27 cellular contexts compared by ENCODE assay signal in the genomic region with DNA sequence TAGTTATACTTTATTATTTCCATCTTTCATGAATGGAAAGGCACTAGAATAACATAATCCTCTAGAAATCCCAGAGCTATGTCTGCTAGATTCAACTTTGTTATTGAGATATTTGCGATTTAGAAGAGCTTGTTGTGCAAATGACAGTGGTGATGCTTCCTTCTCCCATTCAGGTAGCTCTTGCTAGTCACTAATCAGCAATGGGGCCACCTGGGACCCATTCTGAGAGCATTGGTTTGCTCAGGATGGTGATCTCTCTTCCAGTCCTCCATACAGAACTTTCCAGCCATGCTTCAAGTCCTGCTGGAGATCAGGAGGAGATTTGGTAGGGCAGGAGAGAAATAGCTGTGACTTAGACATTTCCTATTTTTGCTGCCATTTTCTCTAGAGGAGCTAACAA.
"Had no signal": no experiment of that assay in that cellular context is flagged by ENCODE, and none has a peak within 500 bp of the region (broad histone marks: within the 10 kb centered on the region; RNA-seq: fewer than 3 reads in every experiment).

No MANE protein-coding gene starts in this region.

- H3K27me3 Mint-ChIP-seq: progenitor cell of endocrine pancreas; stimulated activated naive B cell treated with anti-CD40 and anti-IgM and Interleukin-4, amounts not matched to agents 10 μg/mL and 1 μg/mL and 100 μg/mL, for 72 hours had no signal

- H3K4me1 ChIP-seq: neural progenitor cell, parathyroid adenoma, psoas muscle, right lobe of liver, stomach, tibial nerve, upper lobe of left lung, vagina had no signal

- H3K4me3 Mint-ChIP-seq: nephron; neural progenitor cell; stimulated activated effector memory CD8-positive, alpha-beta T cell treated with anti-CD3 and anti-CD28 coated beads, Interleukin-12 subunit alpha, Interleukin-12 subunit beta, amount 100 ng/mL, for 72 hours; stimulated activated naive B cell treated with anti-CD40 and anti-IgM and Interleukin-4, amounts not matched to agents 10 μg/mL and 1 μg/mL and 100 μg/mL, for 72 hours; stimulated activated naive CD8-positive, alpha-beta T cell treated with anti-CD3 and anti-CD28 coated beads, Interleukin-15, Interleukin-2, amounts not matched to agents 100 ng/mL and 50 ng/mL, for 24 hours had no signal

- H3K36me3 Mint-ChIP-seq: neural progenitor cell; stimulated activated effector memory CD8-positive, alpha-beta T cell treated with anti-CD3 and anti-CD28 coated beads, Interleukin-12 subunit alpha, Interleukin-12 subunit beta, amount 100 ng/mL, for 72 hours had no signal

- H3K4me2 ChIP-seq: neural progenitor cell had no signal

- H3K4me1 Mint-ChIP-seq: nephron; neural progenitor cell; stimulated activated effector memory CD8-positive, alpha-beta T cell treated with anti-CD3 and anti-CD28 coated beads, Interleukin-12 subunit alpha, Interleukin-12 subunit beta, amount 100 ng/mL, for 72 hours had no signal

- H3K27me3 ChIP-seq: neural progenitor cell, ovary, right lobe of liver, sigmoid colon, stomach, thyroid gland, tibial nerve, upper lobe of left lung, vagina had no signal

- H2AFZ ChIP-seq: neural progenitor cell, parathyroid adenoma had no signal

- DNase-seq: occipital lobe; ovary; posterior cingulate gyrus; psoas muscle; right cardiac atrium; right lobe of liver; sigmoid colon; small intestine; stimulated activated CD4-positive, alpha-beta T cell treated with anti-CD3 and anti-CD28 coated beads, Interleukin-15, amount 100 ng/mL, for 24 hours; stimulated activated CD4-positive, alpha-beta T cell treated with anti-CD3 and anti-CD28 coated beads, Interleukin-2, amount 100 ng/mL, for 24 hours; stimulated activated CD4-positive, alpha-beta T cell treated with anti-CD3 and anti-CD28 coated beads, Interleukin-2, amount 100 ng/mL, for 48 hours; stimulated activated CD4-positive, alpha-beta T cell treated with anti-CD3 and anti-CD28 coated beads, Interleukin-4, amount 100 ng/mL, for 24 hours; stimulated activated naive B cell treated with anti-CD40 and anti-IgM and Interleukin-4, amounts not matched to agents 10 μg/mL and 1 μg/mL and 100 μg/mL, for 72 hours; stimulated activated naive CD4-positive, alpha-beta T cell treated with Interleukin-2 at 50 U/mL for 16 hours; stomach; thyroid gland; trophoblast cell; upper lobe of left lung had no signal

- H3K9me3 ChIP-seq: ovary, psoas muscle, right lobe of liver, sigmoid colon, stomach, thoracic aorta, thyroid gland, tibial nerve, upper lobe of left lung, vagina had no signal

- H3K79me2 ChIP-seq: parathyroid adenoma had no signal

- H3K27ac ChIP-seq: neural progenitor cell, ovary, parathyroid adenoma, psoas muscle, right lobe of liver, sigmoid colon, stomach, thoracic aorta, thyroid gland, tibial nerve, upper lobe of left lung, vagina had no signal

- H3K9ac ChIP-seq: neural progenitor cell, parathyroid adenoma had no signal

- H3K9me3 Mint-ChIP-seq: nephron; neural progenitor cell; stimulated activated effector memory CD8-positive, alpha-beta T cell treated with anti-CD3 and anti-CD28 coated beads, Interleukin-12 subunit alpha, Interleukin-12 subunit beta, amount 100 ng/mL, for 72 hours; stimulated activated naive CD8-positive, alpha-beta T cell treated with anti-CD3 and anti-CD28 coated beads, Interleukin-15, Interleukin-2, amounts not matched to agents 100 ng/mL and 50 ng/mL, for 24 hours had no signal

- ATAC-seq: psoas muscle; right cardiac atrium; right lobe of liver; stimulated activated effector memory CD8-positive, alpha-beta T cell treated with anti-CD3 and anti-CD28 coated beads, Interleukin-12 subunit alpha, Interleukin-12 subunit beta, amount 100 ng/mL, for 72 hours; stimulated activated naive B cell treated with anti-CD40 and anti-IgM and Interleukin-4, amounts not matched to agents 10 μg/mL and 1 μg/mL and 100 μg/mL, for 72 hours had no signal

- H3K27ac Mint-ChIP-seq: nephron; neural progenitor cell; progenitor cell of endocrine pancreas; stimulated activated effector memory CD8-positive, alpha-beta T cell treated with anti-CD3 and anti-CD28 coated beads, Interleukin-12 subunit alpha, Interleukin-12 subunit beta, amount 100 ng/mL, for 72 hours; stimulated activated naive B cell treated with anti-CD40 and anti-IgM and Interleukin-4, amounts not matched to agents 10 μg/mL and 1 μg/mL and 100 μg/mL, for 72 hours; stimulated activated naive CD8-positive, alpha-beta T cell treated with anti-CD3 and anti-CD28 coated beads, Interleukin-15, Interleukin-2, amounts not matched to agents 100 ng/mL and 50 ng/mL, for 24 hours had no signal
